ENCODE assay signal across 1 cellular context in genomic region chr12:106284294-106285105, GRCh38.
A peak's percentile ranks its signal among the peaks of the same experiment; 100 is the strongest.
TF ChIP-seq lines count a peak whose summit lies in the region.

No MANE protein-coding gene starts in this region.

TF ChIP-seq in neural cell, 6 proteins besides CTCF, POLR2A, EP300 and RAD21:
- TF ChIP-seq REST (IDR thresholded peaks at IDR 0.05; ENCODE audit: borderline replicate concordance) (peak; percentile 96), POLR2AphosphoS5 (IDR thresholded peaks at IDR 0.05) (no peak)
